Comparison of ENCODE assay signal across 23 cellular contexts in the genomic region with DNA sequence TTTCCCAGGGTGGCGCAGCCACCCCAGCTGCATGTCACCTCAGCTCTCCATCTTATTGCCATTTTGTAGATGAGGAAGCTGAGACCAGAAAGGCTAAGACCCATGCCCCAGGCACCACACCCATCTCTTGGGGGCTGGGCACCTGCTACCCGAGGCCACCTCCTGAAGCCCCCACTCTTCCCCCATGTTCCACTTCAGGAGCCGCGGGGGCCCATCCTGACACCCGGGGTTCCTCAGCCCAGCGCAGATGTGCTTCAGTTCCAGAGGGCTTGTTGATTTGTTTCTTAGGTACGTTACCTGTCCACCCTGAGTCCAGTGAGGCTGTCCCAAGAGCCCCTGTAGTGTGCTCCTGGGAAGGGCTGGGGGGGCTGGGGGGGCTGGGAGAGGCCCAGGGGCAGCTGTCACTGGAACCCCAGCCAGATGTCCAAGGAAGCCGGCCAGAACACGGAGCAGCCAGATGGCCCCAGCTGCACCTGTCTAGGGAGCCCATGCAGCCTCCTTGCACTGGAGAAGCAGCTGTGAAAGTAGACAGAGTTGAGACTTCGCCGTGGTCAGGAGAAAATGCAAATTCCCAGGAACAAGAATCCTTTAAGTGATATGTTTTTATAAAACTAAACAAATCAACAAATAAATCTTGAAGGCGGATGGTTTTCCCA. TPM values are rescaled to one million over a fixed set of nuclear protein-coding genes. Genes with fewer than 3 reads are reported as not detected.
"Had no signal": no experiment of that assay in that cellular context is flagged by ENCODE, and none has a peak within 500 bp of the region (broad histone marks: within the 10 kb centered on the region; RNA-seq: fewer than 3 reads in every experiment).

No MANE protein-coding gene starts in this region.

- ATAC-seq: activated naive CD4-positive, alpha-beta T cell treated with anti-CD3 and anti-CD28 coated beads, Interleukin-2, amount 50 U/mL, for 72 hours; activated T-helper 17 cell treated with anti-CD3 and anti-CD28 coated beads, Interleukin-2, amount 50 U/mL, for 72 hours had no signal

- H3K36me3 Mint-ChIP-seq: activated naive CD4-positive, alpha-beta T cell treated with anti-CD3 and anti-CD28 coated beads, Interleukin-2, amount 50 U/mL, for 72 hours; type B pancreatic cell had no signal

- H3K9me3 ChIP-seq: adrenal gland, colonic mucosa, esophagus muscularis mucosa, testis, vagina had no signal

- H3K4me3 Mint-ChIP-seq: activated T-helper 17 cell treated with anti-CD3 and anti-CD28 coated beads, Interleukin-2, amount 50 U/mL, for 72 hours; central memory CD8-positive, alpha-beta T cell; nephron progenitor cell; type B pancreatic cell had no signal

- H3K36me3 ChIP-seq: colonic mucosa had no signal

- DNase-seq: activated CD4-positive, alpha-beta T cell treated with anti-CD3 and anti-CD28 coated beads for 1 hour; activated CD4-positive, alpha-beta T cell treated with anti-CD3 and anti-CD28 coated beads, Interleukin-2, amount 50 U/mL, for 1 hour; activated T-cell treated with anti-CD3 and anti-CD28 coated beads, Interleukin-2, amount 50 U/mL, for 1 hour; adrenal gland; colonic mucosa; dorsolateral prefrontal cortex; hypothalamus; nephron progenitor cell; nucleus accumbens; stimulated activated CD4-positive, alpha-beta T cell treated with anti-CD3 and anti-CD28 coated beads, Interleukin-2, amount 100 ng/mL, for 48 hours; stimulated activated CD8-positive, alpha-beta memory T cell treated with anti-CD3 and anti-CD28 coated beads, Interleukin-4, amount 100 ng/mL, for 48 hours; stimulated activated naive CD4-positive, alpha-beta T cell; testis had no signal

- H3K27ac Mint-ChIP-seq: activated T-helper 17 cell treated with anti-CD3 and anti-CD28 coated beads, Interleukin-2, amount 50 U/mL, for 72 hours; type B pancreatic cell had no signal

- H3K4me1 Mint-ChIP-seq: activated T-helper 17 cell treated with anti-CD3 and anti-CD28 coated beads, Interleukin-2, amount 50 U/mL, for 72 hours; central memory CD8-positive, alpha-beta T cell had no signal

- H3K4me3 ChIP-seq: adrenal gland, colonic mucosa, dorsolateral prefrontal cortex, esophagus muscularis mucosa, testis, vagina had no signal

- H3K9me3 Mint-ChIP-seq: activated naive CD4-positive, alpha-beta T cell treated with anti-CD3 and anti-CD28 coated beads, Interleukin-2, amount 50 U/mL, for 72 hours; activated T-helper 17 cell treated with anti-CD3 and anti-CD28 coated beads, Interleukin-2, amount 50 U/mL, for 72 hours; central memory CD8-positive, alpha-beta T cell; nephron progenitor cell; type B pancreatic cell had no signal

- H3K27me3 ChIP-seq: adrenal gland, colonic mucosa, testis, vagina had no signal

- H3K27me3 Mint-ChIP-seq: activated T-helper 17 cell treated with anti-CD3 and anti-CD28 coated beads, Interleukin-2, amount 50 U/mL, for 72 hours; central memory CD8-positive, alpha-beta T cell; type B pancreatic cell had no signal

- H3K4me1 ChIP-seq: adrenal gland, colonic mucosa, testis, vagina had no signal

RNA-seq across cellular contexts. Expression of gene CCDC27, which starts 17.1 kb away (rescaled TPM):
- total RNA-seq: activated naive CD4-positive, alpha-beta T cell treated with anti-CD3 and anti-CD28 coated beads, Interleukin-2, amount 50 U/mL, for 72 hours; activated T-helper 17 cell treated with anti-CD3 and anti-CD28 coated beads, Interleukin-2, amount 50 U/mL, for 72 hours; adrenal gland; astrocyte; colonic mucosa; esophagus muscularis mucosa; frontal cortex; liver; sciatic nerve; vagina had no signal

RNA-seq across cellular contexts. Expression of gene SMIM1, which starts 37.4 kb away (rescaled TPM):
- total RNA-seq: frontal cortex, vagina had no signal
